In the genomic region with DNA sequence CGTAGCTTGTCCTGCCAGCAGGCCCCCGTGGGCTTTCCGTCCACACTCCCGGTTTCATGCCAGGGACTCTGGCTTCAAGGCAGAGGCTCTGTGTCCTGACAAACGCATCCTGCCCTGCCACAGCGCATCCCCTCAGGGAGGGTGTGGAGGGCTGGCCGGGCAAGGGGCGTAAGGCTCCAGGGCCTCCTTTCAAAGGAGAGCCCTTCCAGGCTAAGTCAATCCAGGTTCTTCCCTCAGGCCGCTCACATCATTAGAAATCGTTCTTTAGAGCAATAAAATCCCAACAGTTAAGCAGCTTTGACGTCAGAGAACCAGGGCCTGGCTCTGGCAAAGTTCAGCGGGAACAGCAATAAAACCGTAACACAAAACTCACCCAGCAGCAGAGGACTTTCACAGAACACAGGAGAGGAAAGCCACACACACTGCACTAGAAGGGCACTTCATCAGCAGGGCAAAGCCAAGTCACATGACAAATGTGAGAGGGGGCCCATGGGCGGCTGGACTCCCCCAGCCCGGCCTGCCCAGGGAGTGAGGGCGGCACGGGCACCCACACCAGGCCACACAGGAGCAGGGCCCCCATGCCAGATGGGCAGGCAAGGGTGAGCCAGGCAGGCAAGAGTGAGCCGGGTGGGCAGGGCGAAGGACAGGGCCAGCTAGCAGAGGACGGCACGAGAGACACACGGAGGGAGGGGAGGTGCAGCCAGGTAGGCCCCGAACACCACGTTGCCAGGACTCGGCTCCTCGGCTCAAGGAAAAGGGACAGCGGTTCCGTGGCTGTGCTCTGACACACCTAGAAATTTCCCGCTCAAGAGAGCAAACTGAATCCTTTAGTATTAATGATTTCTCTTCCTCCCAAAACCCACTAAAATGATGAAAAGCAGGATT, we compare ENCODE assay signal across 14 cellular contexts. TPM values are rescaled to one million over a fixed set of nuclear protein-coding genes. Genes with fewer than 3 reads are reported as not detected.
DNase-seq lines count a peak whose midpoint lies in the region; ATAC-seq and TF ChIP-seq lines count a peak whose summit lies in the region.
"Had no signal": no experiment of that assay in that cellular context is flagged by ENCODE, and none has a peak within 500 bp of the region (broad histone marks: within the 10 kb centered on the region; RNA-seq: fewer than 3 reads in every experiment).

No MANE protein-coding gene starts in this region.

- H3K27me3 ChIP-seq in endodermal cell (ENCODE audit: control insufficient read depth, insufficient read depth, low read length, poor library complexity, severe bottlenecking) (no peaks in the 10 kb centered on the region), stomach smooth muscle (ENCODE audit: control insufficient read depth in 1 of 2, insufficient read depth in 2 of 2, low read length in 2 of 2) (no peaks in the 10 kb centered on the region)

- H3K27ac ChIP-seq in endodermal cell (ENCODE audit: low read depth, low read length) (peak overlapping the region; percentile 16), stomach smooth muscle (ENCODE audit: low read length) (peak overlapping the region; percentile 97)

- no peak overlapping the region for H3K4me3 ChIP-seq in endodermal cell (ENCODE audit: low read length)
- H3K4me3 ChIP-seq in stomach smooth muscle (ENCODE audit: low read length in 2 of 2), result peak overlapping the region in 1 of 2 donors; percentile 52
- H3K4me3 ChIP-seq: HAP-1 had no signal

- H3K36me3 ChIP-seq in endodermal cell (ENCODE audit: control insufficient read depth, insufficient read depth, low read length) (peaks cover 16% of the 10 kb centered on the region), stomach smooth muscle (ENCODE audit: control insufficient read depth in 2 of 2, insufficient read depth in 2 of 2, low read length in 2 of 2) (peaks cover 0 to 8% of the 10 kb centered on the region in 2 donors)

- no peaks in the 10 kb centered on the region for H3K9me3 Mint-ChIP-seq in endodermal cell
- H3K9me3 Mint-ChIP-seq: dendritic cell treated with granulocyte-macrophage colony-stimulating factor and Interleukin-4, amounts not matched to agents 40 ng/mL and 50 ng/mL, for 4 days had no signal

- peaks cover 30% of the 10 kb centered on the region for H3K36me3 Mint-ChIP-seq in endodermal cell (ENCODE audit: low read depth)

- H3K4me1 Mint-ChIP-seq in endodermal cell, result no peaks in the 10 kb centered on the region

- H3K9ac ChIP-seq in endodermal cell (ENCODE audit: extremely low read depth, low read length, poor library complexity, severe bottlenecking) (no peak overlapping the region), stomach smooth muscle (ENCODE audit: low read length in 2 of 2) (peak overlapping the region; percentile 16 to 81)

- H3K4me1 ChIP-seq in endodermal cell (ENCODE audit: control insufficient read depth, insufficient read depth, low read length) (no peaks in the 10 kb centered on the region), stomach smooth muscle (ENCODE audit: control insufficient read depth, insufficient read depth, low read length) (peaks cover 47% of the 10 kb centered on the region)
- H3K4me1 ChIP-seq: Caco-2 had no signal

- DNase-seq in HuH-7 (ENCODE audit: low spot score) (peak; percentile 33), endodermal cell (no peak), medulla oblongata (ENCODE audit: extremely low spot score) (peak; percentile 51), omental fat pad (ENCODE audit: low spot score) (no peak), NCI-H524 treated with DMSO at 0.1 percent for 48 hours (lab: John Stamatoyannopoulos, UW) (no peak)
- DNase-seq in activated naive CD4-positive, alpha-beta T cell treated with Interleukin-2 at 50 U/mL for 16 hours, result no peak
- DNase-seq: activated naive CD8-positive, alpha-beta T cell treated with anti-CD3 and anti-CD28 coated beads, Interleukin-2, amount 10 ng/mL, durations not matched to agents 7 days and 5 days; Caco-2; NCI-H187; T1000 had no signal

- ATAC-seq in GM18907 (IDR thresholded peaks at IDR 0.05; ENCODE audit: unreplicated experiment) (no peak), omental fat pad (ENCODE audit: low FRiP score) (no peak)

- H3K27me3 Mint-ChIP-seq in endodermal cell (ENCODE audit: insufficient read depth), result no peaks in the 10 kb centered on the region
- H3K27me3 Mint-ChIP-seq: activated naive CD8-positive, alpha-beta T cell treated with anti-CD3 and anti-CD28 coated beads, Interleukin-2, amount 10 ng/mL, durations not matched to agents 7 days and 5 days; dendritic cell treated with granulocyte-macrophage colony-stimulating factor and Interleukin-4, amounts not matched to agents 40 ng/mL and 50 ng/mL, for 4 days had no signal

- WGBS in endodermal cell (ENCODE audit: insufficient coverage in 1 of 2, insufficient read length in 1 of 2), 2 experiments, result 96% methylated on average over 20 to 29 of the region's 29 CpGs

- TF ChIP-seq CTCF in endodermal cell (conservative IDR thresholded peaks at IDR 0.05), result no peak
- no peak for TF ChIP-seq CTCF in omental fat pad (IDR thresholded peaks at IDR 0.05)

- H3K9me3 ChIP-seq in endodermal cell (ENCODE audit: control insufficient read depth, low read length) (peaks cover 6% of the 10 kb centered on the region), stomach smooth muscle (ENCODE audit: control insufficient read depth in 2 of 2, low read length in 2 of 2) (no peaks in the 10 kb centered on the region)
- H3K9me3 ChIP-seq: Caco-2, HAP-1 had no signal

- H3K4me3 Mint-ChIP-seq in endodermal cell, result no peak overlapping the region
- H3K4me3 Mint-ChIP-seq: activated naive CD8-positive, alpha-beta T cell treated with anti-CD3 and anti-CD28 coated beads, Interleukin-2, amount 10 ng/mL, durations not matched to agents 7 days and 5 days; dendritic cell treated with granulocyte-macrophage colony-stimulating factor and Interleukin-4, amounts not matched to agents 40 ng/mL and 50 ng/mL, for 4 days had no signal

- H3K27ac Mint-ChIP-seq in endodermal cell, result no peak overlapping the region
- H3K27ac Mint-ChIP-seq: activated naive CD8-positive, alpha-beta T cell treated with anti-CD3 and anti-CD28 coated beads, Interleukin-2, amount 10 ng/mL, durations not matched to agents 7 days and 5 days; dendritic cell treated with granulocyte-macrophage colony-stimulating factor and Interleukin-4, amounts not matched to agents 40 ng/mL and 50 ng/mL, for 4 days had no signal

RNA-seq across cellular contexts. Expression of gene HDAC4, which starts 52.0 kb away (rescaled TPM):
- total RNA-seq in endodermal cell (10 to 100 TPM; 45.7 to 51.2 TPM), omental fat pad (100 to 1,000 TPM in 1 of 4 donors, 10 to 100 TPM in 3; 30.2 to 103 (median 51.7) TPM)
- 11.1 TPM for polyA plus RNA-seq in endodermal cell (2013, experiment 1 of 2)
- 13.9 TPM for polyA plus RNA-seq in endodermal cell (2013, experiment 2 of 2)

Comparison
In these comparisons a context has a peak if more than half of its experiments do, and no peak if none do; other contexts are left out.
1. DNase-seq: peak in HuH-7 (single experiment) and medulla oblongata (single experiment); none in endodermal cell (single experiment), activated naive CD4-positive, alpha-beta T cell treated with Interleukin-2 at 50 U/mL for 16 hours (single experiment), omental fat pad (single experiment) and NCI-H524 treated with DMSO at 0.1 percent for 48 hours (single experiment).